8 cellular contexts compared by ENCODE assay signal in genomic region chr1:232629250-232630046, GRCh38. TPM values are rescaled to one million over a fixed set of nuclear protein-coding genes. Genes with fewer than 3 reads are reported as not detected.
DNase-seq lines count a peak whose midpoint lies in the region; ATAC-seq and TF ChIP-seq lines count a peak whose summit lies in the region.

No MANE protein-coding gene starts in this region.

- peaks cover 39% of the 10 kb centered on the region for H3K27me3 Mint-ChIP-seq in activated CD4-positive, alpha-beta T cell treated with anti-CD3 and anti-CD28 coated beads, Interleukin-2, amount 10 ng/mL, durations not matched to agents 7 days and 5 days
- peaks cover 4% of the 10 kb centered on the region for H3K27me3 Mint-ChIP-seq in type B pancreatic cell

- H3K4me2 ChIP-seq in DND-41 (ENCODE audit: insufficient read depth, low read length) = peak overlapping the region; percentile 72

- no peak overlapping the region for H3K27ac Mint-ChIP-seq in activated CD4-positive, alpha-beta T cell treated with anti-CD3 and anti-CD28 coated beads, Interleukin-2, amount 10 ng/mL, durations not matched to agents 7 days and 5 days
- H3K27ac Mint-ChIP-seq in type B pancreatic cell = peak overlapping the region; percentile 95

- H3K9ac ChIP-seq in DND-41 (ENCODE audit: low read depth, low read length) = peak overlapping the region; percentile 75

- no peak for TF ChIP-seq CTCF in DND-41 (IDR thresholded peaks at IDR 0.05; ENCODE audit: borderline replicate concordance, extremely low read depth, low read length, poor library complexity, severe bottlenecking)
- no peak for TF ChIP-seq CTCF in HL-60 (IDR thresholded peaks at IDR 0.05; ENCODE audit: insufficient read depth, low read length)
- no peak for TF ChIP-seq CTCF in type B pancreatic cell (conservative IDR thresholded peaks at IDR 0.05)

- DNase-seq in DND-41 (peak; percentile 35), HL-60 (ENCODE audit: low read depth in 1 of 2, low spot score in 1 of 2) (no peak), epithelial cell of prostate (ENCODE audit: low read depth, low spot score) (no peak), myocyte (ENCODE audit: low read depth) (peak; percentile 35), type B pancreatic cell (ENCODE audit: extremely low spot score, unreplicated experiment) (peak; percentile 71)
- DNase-seq in activated CD4-positive, alpha-beta T cell treated with anti-CD3 and anti-CD28 coated beads, Interleukin-2, amount 10 ng/mL, durations not matched to agents 7 days and 5 days = peak; percentile 14

- peaks cover 42% of the 10 kb centered on the region for H3K4me1 ChIP-seq in DND-41 (ENCODE audit: insufficient read depth, low read length)

- no peaks in the 10 kb centered on the region for H3K9me3 Mint-ChIP-seq in activated CD4-positive, alpha-beta T cell treated with anti-CD3 and anti-CD28 coated beads, Interleukin-2, amount 10 ng/mL, durations not matched to agents 7 days and 5 days
- no peaks in the 10 kb centered on the region for H3K9me3 Mint-ChIP-seq in type B pancreatic cell

- ATAC-seq in DND-41 (ENCODE audit: insufficient read depth, low read depth) (peak; percentile 26), GM21381 (IDR thresholded peaks at IDR 0.05; ENCODE audit: unreplicated experiment) (peak; percentile 39), HG03457 (IDR thresholded peaks at IDR 0.05; ENCODE audit: unreplicated experiment) (no peak)

- CTCF ChIA-PET in activated CD4-positive, alpha-beta T cell treated with anti-CD3 and anti-CD28 coated beads, Interleukin-2, amount 10 ng/mL, durations not matched to agents 7 days and 5 days (lab: Charles Lee) = interaction anchor here (0.9 kb wide), 1 partner anchor 32 kb away, joined by 4 read pairs; no protein-coding TSS in a partner anchor

- H3K27ac ChIP-seq in DND-41 (ENCODE audit: low read length) (peak overlapping the region; percentile 1; the same call in 1 of the 2 replicates), HL-60 (replicated peaks) (no peak overlapping the region), epithelial cell of prostate (peak overlapping the region; percentile 52)

- H4K20me1 ChIP-seq in DND-41 (ENCODE audit: insufficient read depth, low read length) = no peaks in the 10 kb centered on the region

- peaks cover 31% of the 10 kb centered on the region for H3K4me1 Mint-ChIP-seq in activated CD4-positive, alpha-beta T cell treated with anti-CD3 and anti-CD28 coated beads, Interleukin-2, amount 10 ng/mL, durations not matched to agents 7 days and 5 days
- peaks cover 38% of the 10 kb centered on the region for H3K4me1 Mint-ChIP-seq in type B pancreatic cell (ENCODE audit: unreplicated experiment)

- H3K4me3 Mint-ChIP-seq in activated CD4-positive, alpha-beta T cell treated with anti-CD3 and anti-CD28 coated beads, Interleukin-2, amount 10 ng/mL, durations not matched to agents 7 days and 5 days = peak overlapping the region; percentile 77
- H3K4me3 Mint-ChIP-seq in type B pancreatic cell = peak overlapping the region; percentile 98

- H3K36me3 Mint-ChIP-seq in activated CD4-positive, alpha-beta T cell treated with anti-CD3 and anti-CD28 coated beads, Interleukin-2, amount 10 ng/mL, durations not matched to agents 7 days and 5 days (ENCODE audit: low read depth) = no peaks in the 10 kb centered on the region
- peaks cover 3% of the 10 kb centered on the region for H3K36me3 Mint-ChIP-seq in type B pancreatic cell

- H3K4me3 ChIP-seq in DND-41 (ENCODE audit: low read depth in 1 of 2, low read length in 2 of 2) (peak overlapping the region; percentile 51 to 80; a peak in 3 of 4 replicates), HL-60 (replicated peaks; ENCODE audit: insufficient read depth, low read length) (peak overlapping the region; percentile 84)

- H3K27me3 ChIP-seq in DND-41 (ENCODE audit: insufficient read depth, low read length, poor library complexity) (no peaks in the 10 kb centered on the region), HL-60 (ENCODE audit: insufficient read depth, poor library complexity, severe bottlenecking) (peaks cover 6% of the 10 kb centered on the region)

- POLR2A ChIA-PET in activated CD4-positive, alpha-beta T cell treated with anti-CD3 and anti-CD28 coated beads, Interleukin-2, amount 10 ng/mL, durations not matched to agents 7 days and 5 days (lab: Charles Lee) = no interaction called here

- H3K36me3 ChIP-seq in DND-41 (ENCODE audit: insufficient read depth, low read length) = no peaks in the 10 kb centered on the region

- no peaks in the 10 kb centered on the region for H3K9me3 ChIP-seq in DND-41 (ENCODE audit: insufficient read depth, low read length, severe bottlenecking)

- peaks cover 27% of the 10 kb centered on the region for H3K79me2 ChIP-seq in DND-41 (ENCODE audit: insufficient read depth, low read length)

- peak overlapping the region; percentile 74 for H2AFZ ChIP-seq in DND-41 (ENCODE audit: low read depth, low read length)

RNA-seq across cellular contexts. Expression of gene SIPA1L2, which starts 0.5 kb away (rescaled TPM):
- total RNA-seq in activated CD4-positive, alpha-beta T cell treated with anti-CD3 and anti-CD28 coated beads, Interleukin-2, amount 10 ng/mL, durations not matched to agents 7 days and 5 days = under 1 TPM; 0.62 to 0.77 TPM
- total RNA-seq in myocyte (7.0 and 12.4 TPM in 2 replicates), type B pancreatic cell (ENCODE audit: low replicate concordance) (35.6 and 45.6 TPM in 2 replicates)
- 6.0 TPM for polyA plus RNA-seq in myocyte (2012)

Comparison
In these comparisons a context has a peak if more than half of its experiments do, and no peak if none do; other contexts are left out.
1. DNase-seq: peak in DND-41 (single experiment), activated CD4-positive, alpha-beta T cell treated with anti-CD3 and anti-CD28 coated beads, Interleukin-2, amount 10 ng/mL, durations not matched to agents 7 days and 5 days (single experiment), myocyte (single experiment) and type B pancreatic cell (single experiment); none in HL-60 (0 of 2) and epithelial cell of prostate (single experiment).